In the genomic region with DNA sequence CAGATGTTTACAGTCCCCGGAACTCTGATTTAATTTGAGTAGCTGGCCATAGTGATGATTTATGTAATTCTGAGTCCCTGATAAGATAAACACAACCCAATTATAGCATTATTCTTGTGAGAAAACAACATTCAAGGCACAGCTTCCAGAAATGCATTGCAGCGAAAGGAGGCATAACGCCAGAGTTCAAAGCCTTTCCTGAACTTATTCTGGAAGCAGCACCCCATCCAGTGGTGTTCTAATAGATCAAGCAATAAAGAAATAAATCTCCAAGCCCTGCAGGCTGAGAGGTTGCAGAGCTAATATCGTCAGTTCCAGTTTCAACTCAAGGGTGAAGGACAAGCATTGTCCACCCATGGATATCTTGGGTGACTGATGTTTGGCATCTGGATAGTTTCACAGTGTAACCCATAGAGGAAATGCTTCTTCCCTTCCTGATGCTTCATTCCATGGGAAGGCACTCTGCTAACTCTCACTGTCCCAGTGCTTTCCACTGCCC, we compare ENCODE assay signal across 18 cellular contexts. TPM values are rescaled to one million over a fixed set of nuclear protein-coding genes. Genes with fewer than 3 reads are reported as not detected.
DNase-seq lines count a peak whose midpoint lies in the region; ATAC-seq and TF ChIP-seq lines count a peak whose summit lies in the region.
"Had no signal": no experiment of that assay in that cellular context is flagged by ENCODE, and none has a peak within 500 bp of the region (broad histone marks: within the 10 kb centered on the region; RNA-seq: fewer than 3 reads in every experiment).

No MANE protein-coding gene starts in this region.

- H3K4me2 ChIP-seq in parathyroid adenoma (ENCODE audit: low read length) (no peak overlapping the region), H9 (ENCODE audit: insufficient read depth, insufficient read length, low read length) (no peak overlapping the region)
- H3K4me2 ChIP-seq: KMS-11 had no signal

- H2AFZ ChIP-seq in parathyroid adenoma = no peak overlapping the region
- no peak overlapping the region for H2AFZ ChIP-seq in H9 (ENCODE audit: low read length)

- H3K9me3 ChIP-seq in HEK293 (ENCODE audit: control insufficient read depth, insufficient read depth, low read depth, low read length) = no peaks in the 10 kb centered on the region
- H3K9me3 ChIP-seq in heart right ventricle = no peaks in the 10 kb centered on the region
- no peaks in the 10 kb centered on the region for H3K9me3 ChIP-seq in parathyroid adenoma (ENCODE audit: control insufficient read depth, low read length)
- no peaks in the 10 kb centered on the region for H3K9me3 ChIP-seq in H9 (ENCODE audit: control insufficient read depth, low read depth, low read length)

- H3K4ac ChIP-seq in H9 (ENCODE audit: low read depth, low read length) = no peak overlapping the region

- no peak overlapping the region for H2BK20ac ChIP-seq in H9 (ENCODE audit: low read depth, low read length, poor library complexity, severe bottlenecking)

- H3K27ac Mint-ChIP-seq in H9 = no peak overlapping the region; a peak in 1 of 7 replicates
- H3K27ac Mint-ChIP-seq: progenitor cell of endocrine pancreas had no signal

- H4K8ac ChIP-seq in H9 (replicated peaks; ENCODE audit: insufficient read length, low read depth, low read length) = no peak overlapping the region

- no peak overlapping the region for H3K9ac ChIP-seq in parathyroid adenoma
- H3K9ac ChIP-seq in H9 (ENCODE audit: extremely low read depth, insufficient read length, low read length) = no peak overlapping the region
- H3K9ac ChIP-seq: KMS-11 had no signal

- peak; percentile 15 to 57 (median 39) for ATAC-seq in heart right ventricle
- no peak for ATAC-seq in HG02840 (IDR thresholded peaks at IDR 0.05; ENCODE audit: low FRiP score, unreplicated experiment)
- ATAC-seq: stimulated activated naive CD8-positive, alpha-beta T cell treated with anti-CD3 and anti-CD28 coated beads, Interleukin-15, Interleukin-2, amounts not matched to agents 100 U/mL and 50 U/mL, for 24 hours had no signal

- H3K27ac ChIP-seq in HEK293 (ENCODE audit: extremely low read depth, low read depth, low read length) = no peak overlapping the region
- H3K27ac ChIP-seq in caudate nucleus (ENCODE audit: low read depth, low read length) = peak overlapping the region; percentile 19
- H3K27ac ChIP-seq in heart right ventricle = peak overlapping the region in 8 of 10 donors; percentile 7 to 83 (median 69)
- peak overlapping the region; percentile 1 for H3K27ac ChIP-seq in parathyroid adenoma
- no peak overlapping the region for H3K27ac ChIP-seq in H9 (ENCODE audit: insufficient read length, low read depth, low read length)
- H3K27ac ChIP-seq: KMS-11 had no signal

- H3K14ac ChIP-seq in H9 (ENCODE audit: insufficient read depth, low read length) = no peak overlapping the region

- no peaks in the 10 kb centered on the region for H3K36me3 Mint-ChIP-seq in H9 (ENCODE audit: insufficient read depth in 1 of 3, low read depth in 3 of 3)

- no peaks in the 10 kb centered on the region for H4K20me1 ChIP-seq in H9 (ENCODE audit: control insufficient read depth, insufficient read depth, insufficient read length)

- H3K9me3 Mint-ChIP-seq in H9 = no peaks in the 10 kb centered on the region

- H3K4me1 ChIP-seq in HEK293 (ENCODE audit: control insufficient read depth, insufficient read depth, low read length) = peaks cover 13% of the 10 kb centered on the region
- peaks cover 0 to 100% (median 40%) of the 10 kb centered on the region in 9 donors for H3K4me1 ChIP-seq in heart right ventricle
- peaks cover 55% of the 10 kb centered on the region for H3K4me1 ChIP-seq in parathyroid adenoma
- H3K4me1 ChIP-seq in H9 (ENCODE audit: insufficient read depth, low read length) = peaks cover 3% of the 10 kb centered on the region; the same call in 1 of the 2 replicates

- no peak overlapping the region for H2AK5ac ChIP-seq in H9 (ENCODE audit: insufficient read length, low read length)

- no peaks in the 10 kb centered on the region for H3K79me1 ChIP-seq in H9 (ENCODE audit: insufficient read depth, low read depth, low read length, poor library complexity, severe bottlenecking)

- H3T11ph ChIP-seq in H9 (ENCODE audit: low read length) = no peak overlapping the region

- no peak overlapping the region for H4K91ac ChIP-seq in H9 (ENCODE audit: insufficient read length, low read depth, low read length)

- H2BK120ac ChIP-seq in H9 (ENCODE audit: low read depth, low read length, poor library complexity, severe bottlenecking) = no peak overlapping the region

- H3K4me3 ChIP-seq in HEK293 (ENCODE audit: low read depth, low read length) = no peak overlapping the region
- peak overlapping the region in 5 of 10 donors; percentile 6 to 29 (median 25) for H3K4me3 ChIP-seq in heart right ventricle
- no peak overlapping the region for H3K4me3 ChIP-seq in parathyroid adenoma (ENCODE audit: low read depth, low read length)

- H4K5ac ChIP-seq in H9 (ENCODE audit: insufficient read length, low read depth, low read length) = no peak overlapping the region

- DNase-seq in caudate nucleus (lab: John Stamatoyannopoulos, UW) (no peak), heart right ventricle (no peak), H9 (no peak), NCI-H2107 (lab: John Stamatoyannopoulos, UW) (no peak), NOMO-1 treated with dmso at 0.1 percent for 144 hours (lab: John Stamatoyannopoulos, UW; ENCODE audit: unreplicated experiment) (no peak)
- DNase-seq: activated CD4-positive, CD25-positive, alpha-beta regulatory T cell treated with anti-CD3 and anti-CD28 coated beads, Interleukin-2, amount 50 U/mL, for 72 hours; activated CD8-positive, alpha-beta memory T cell treated with anti-CD3 and anti-CD28 coated beads, Interleukin-2, amount 50 U/mL, for 4 hours; activated naive CD4-positive, alpha-beta T cell; DMS 273 treated with DMSO at 0.1 percent for 48 hours; NK-92 treated with Interleukin-12 subunit alpha and Interleukin-12 subunit beta, amount 100 ng/mL, for 24 hours; stimulated activated CD4-positive, alpha-beta T cell treated with anti-CD3 and anti-CD28 coated beads, Interleukin-12 subunit alpha, Interleukin-12 subunit beta, amount 100 ng/mL, for 4 hours; stimulated activated naive CD8-positive, alpha-beta T cell treated with anti-CD3 and anti-CD28 coated beads, Interleukin-15, Interleukin-2, amounts not matched to agents 100 U/mL and 50 U/mL, for 24 hours; T-helper 2 cell had no signal

- peaks cover 2% of the 10 kb centered on the region; the same call in 1 of the 2 replicates for H3K27me3 Mint-ChIP-seq in H9 (ENCODE audit: low read depth)
- H3K27me3 Mint-ChIP-seq: progenitor cell of endocrine pancreas had no signal

- TF ChIP-seq CTCF in HEK293 (tag by site-specific recombination; IDR thresholded peaks at IDR 0.05) = no peak
- TF ChIP-seq CTCF in heart right ventricle (IDR thresholded peaks at IDR 0.05) = peak in 4 of 9 donors; percentile 17 to 29 (median 20)
- TF ChIP-seq CTCF in parathyroid adenoma (IDR thresholded peaks at IDR 0.05) = no peak
- no peak for TF ChIP-seq CTCF in H9 (conservative IDR thresholded peaks at IDR 0.05)

- H3K23me2 ChIP-seq in H9 (ENCODE audit: insufficient read length, low read depth, low read length, poor library complexity, severe bottlenecking) = no peaks in the 10 kb centered on the region

- H3K4me3 Mint-ChIP-seq in H9 = no peak overlapping the region

- H3K36me3 ChIP-seq in HEK293 (ENCODE audit: control insufficient read depth in 2 of 2, insufficient read depth in 1 of 2, low read length in 2 of 2) (no peaks in the 10 kb centered on the region), heart right ventricle (no peaks in the 10 kb centered on the region), parathyroid adenoma (ENCODE audit: control insufficient read depth, insufficient read depth, low read length) (no peaks in the 10 kb centered on the region)

- H2BK12ac ChIP-seq in H9 (ENCODE audit: insufficient read length, low read depth, low read length) = no peak overlapping the region

- H3K18ac ChIP-seq in H9 (ENCODE audit: insufficient read length, low read depth, low read length) = no peak overlapping the region

- H3K79me2 ChIP-seq in parathyroid adenoma (peaks cover 63% of the 10 kb centered on the region), H9 (ENCODE audit: insufficient read depth, low read length) (no peaks in the 10 kb centered on the region; the same call in 1 of the 2 replicates)

- CTCF ChIA-PET in HEK293 (lab: Yijun Ruan, JAX) = interaction anchor here (0.5 to 1.0 kb wide), 3 partner anchors 148 to 1195 kb away, joined by 3 read pairs; no protein-coding TSS in a partner anchor

- H2BK5ac ChIP-seq in H9 (ENCODE audit: insufficient read length, low read length) = no peak overlapping the region

- H3K27me3 ChIP-seq in heart right ventricle = no peaks in the 10 kb centered on the region
- H3K27me3 ChIP-seq in parathyroid adenoma (ENCODE audit: control insufficient read depth, insufficient read depth, low read length) = no peaks in the 10 kb centered on the region
- no peaks in the 10 kb centered on the region for H3K27me3 ChIP-seq in H9 (ENCODE audit: insufficient read depth, low read length)

- intact Hi-C loops in heart right ventricle (cut with DNase I) = loop anchor here in 1 of 10 donors (10.0 kb wide), 1 partner anchor 293 kb away; no protein-coding TSS in a partner anchor

- WGBS in heart right ventricle, 2 donors = 15 to 18% methylated on average over 4 of the region's 4 CpGs
- no CpG with 5 or more reads among the region's 4 CpGs for WGBS in H9 (ENCODE audit: extremely low coverage, insufficient read length, low lambda C conversion rate)

- H3K4me1 Mint-ChIP-seq in H9 = peaks cover 40 to 57% of the 10 kb centered on the region in 2 experiments

- no peak overlapping the region for H3K56ac ChIP-seq in H9 (ENCODE audit: insufficient read length, low read depth, low read length)

- POLR2A ChIA-PET in HEK293 (lab: Yijun Ruan, JAX) = no interaction called here

- H2BK15ac ChIP-seq in H9 (ENCODE audit: low read depth, low read length) = no peak overlapping the region

- no peak overlapping the region for H3K23ac ChIP-seq in H9 (ENCODE audit: insufficient read length, low read depth, low read length)

TF ChIP-seq in HEK293, 187 proteins besides CTCF, POLR2A, EP300 and RAD21 (continues in another document):
- no peak for TF ChIP-seq ZBTB8A (tag by site-specific recombination; IDR thresholded peaks at IDR 0.05)
- TF ChIP-seq, protein P1, sequence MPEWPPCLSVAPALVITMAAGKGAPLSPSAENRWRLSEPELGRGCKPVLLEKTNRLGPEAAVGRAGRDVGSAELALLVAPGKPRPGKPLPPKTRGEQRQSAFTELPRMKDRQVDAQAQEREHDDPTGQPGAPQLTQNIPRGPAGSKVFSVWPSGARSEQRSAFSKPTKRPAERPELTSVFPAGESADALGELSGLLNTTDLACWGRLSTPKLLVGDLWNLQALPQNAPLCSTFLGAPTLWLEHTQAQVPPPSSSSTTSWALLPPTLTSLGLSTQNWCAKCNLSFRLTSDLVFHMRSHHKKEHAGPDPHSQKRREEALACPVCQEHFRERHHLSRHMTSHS (tag by site-specific recombination; IDR thresholded peaks at IDR 0.05) = no peak

RNA-seq across cellular contexts. Expression of a gene that starts 18.8 kb away (rescaled TPM):
- 100 to 1,000 TPM; 325 to 575 (median 518) TPM for total RNA-seq in heart right ventricle
- 100 to 1,000 TPM in 1 of 2 donors, 10 to 100 TPM in 1; 50.3 to 101 TPM for polyA plus RNA-seq in heart right ventricle
- total RNA-seq in H9 (2021) = 35.4 and 36.2 TPM in 2 replicates

Comparison
In these comparisons a context has a peak if more than half of its experiments do, and no peak if none do; other contexts are left out.
1. H3K27ac ChIP-seq: peak in caudate nucleus (single experiment), heart right ventricle (8 of 10) and parathyroid adenoma (single experiment); none in HEK293 (single experiment) and H9 (single experiment).